10 cellular contexts compared by ENCODE assay signal in the genomic region with DNA sequence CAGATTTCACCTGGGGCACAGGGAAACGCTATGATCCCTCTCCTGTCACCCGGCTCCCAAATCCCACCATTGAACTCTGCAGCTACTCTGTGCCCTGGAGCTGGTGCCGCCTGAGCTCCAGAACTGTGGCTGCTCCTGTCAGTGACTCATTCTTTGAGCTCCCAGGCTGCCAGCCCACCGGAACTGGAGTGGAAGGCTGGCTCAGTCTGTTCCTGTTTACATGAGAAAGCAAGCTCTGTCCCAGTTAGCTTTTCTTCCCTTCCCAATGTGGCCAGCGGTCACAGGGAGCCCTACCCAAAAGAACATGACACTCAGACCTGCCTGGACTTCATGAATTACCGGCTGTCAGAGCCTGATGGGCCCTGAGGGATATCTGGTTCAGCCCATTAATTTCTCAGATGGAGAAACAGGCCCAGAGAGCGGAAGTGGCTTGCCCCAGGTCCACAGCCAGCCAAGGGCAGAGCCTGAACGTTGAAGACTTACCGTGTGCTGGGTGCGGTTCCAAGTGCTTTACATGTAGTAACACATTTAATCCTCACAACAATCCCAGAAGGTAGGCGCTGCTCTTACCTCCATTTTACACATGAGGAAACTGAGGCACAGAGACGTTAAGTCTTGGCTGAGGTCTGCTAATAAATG. TPM values are rescaled to one million over a fixed set of nuclear protein-coding genes. Genes with fewer than 3 reads are reported as not detected.
DNase-seq lines count a peak whose midpoint lies in the region; TF ChIP-seq lines count a peak whose summit lies in the region.
"Had no signal": no experiment of that assay in that cellular context is flagged by ENCODE, and none has a peak within 500 bp of the region (broad histone marks: within the 10 kb centered on the region; RNA-seq: fewer than 3 reads in every experiment).

No MANE protein-coding gene starts in this region.

- peaks cover 9% of the 10 kb centered on the region for H3K4me1 ChIP-seq in PC-9 (replicated peaks; ENCODE audit: insufficient read depth)

- H3K27me3 ChIP-seq in PC-9 (ENCODE audit: insufficient read depth, low read depth) (no peaks in the 10 kb centered on the region), neural cell (ENCODE audit: insufficient read depth, low read depth, low read length) (no peaks in the 10 kb centered on the region)

- no peaks in the 10 kb centered on the region for H3K9me3 Mint-ChIP-seq in Calu3 (ENCODE audit: low read depth, unreplicated experiment)
- H3K9me3 Mint-ChIP-seq: stimulated activated memory B cell treated with anti-CD40 and anti-IgM and Interleukin-4, amounts not matched to agents 10 μg/mL and 1 μg/mL and 100 μg/mL, for 72 hours had no signal

- H3F3A ChIP-seq in PC-9 (ENCODE audit: insufficient read depth, low read depth) (no peaks in the 10 kb centered on the region), neural cell (ENCODE audit: insufficient read depth, low read length, poor library complexity, severe bottlenecking) (no peaks in the 10 kb centered on the region)

- no peaks in the 10 kb centered on the region for H4K20me1 ChIP-seq in PC-9 (ENCODE audit: insufficient read depth)
- H4K20me1 ChIP-seq in neural cell (ENCODE audit: insufficient read depth): no peaks in the 10 kb centered on the region

- TF ChIP-seq CTCF in Calu3 (IDR thresholded peaks at IDR 0.05; ENCODE audit: unreplicated experiment) (no peak), PC-9 (conservative IDR thresholded peaks at IDR 0.05) (no peak), epithelial cell of esophagus (IDR thresholded peaks at IDR 0.05; ENCODE audit: insufficient read depth, low read depth, low read length, missing control alignments) (no peak), neural cell (IDR thresholded peaks at IDR 0.05; ENCODE audit: poor library complexity, severe bottlenecking) (no peak)

- BruUV-seq in Calu3 (replicated peaks; lab: Mats Ljungman, UMichigan): no TSS peak
- no TSS peak for BruUV-seq in PC-9 (replicated peaks; lab: Mats Ljungman, UMichigan)

- peaks cover 21% of the 10 kb centered on the region for H3K4me1 Mint-ChIP-seq in Calu3 (ENCODE audit: low read depth, unreplicated experiment)
- H3K4me1 Mint-ChIP-seq: stimulated activated memory B cell treated with anti-CD40 and anti-IgM and Interleukin-4, amounts not matched to agents 10 μg/mL and 1 μg/mL and 100 μg/mL, for 72 hours had no signal

- no peaks in the 10 kb centered on the region for H3K36me3 Mint-ChIP-seq in Calu3 (ENCODE audit: insufficient read depth, unreplicated experiment)
- H3K36me3 Mint-ChIP-seq: stimulated activated memory B cell treated with anti-CD40 and anti-IgM and Interleukin-4, amounts not matched to agents 10 μg/mL and 1 μg/mL and 100 μg/mL, for 72 hours had no signal

- TF ChIP-seq RAD21 in neural cell (conservative IDR thresholded peaks at IDR 0.05): no peak

- POLR2A ChIA-PET in PC-9 (lab: Charles Lee; ENCODE audit: unreplicated experiment): interaction anchor here (0.5 kb wide), 1 partner anchor 527 kb away, joined by 3 read pairs; no protein-coding TSS in a partner anchor

- TF ChIP-seq EP300 in neural cell (conservative IDR thresholded peaks at IDR 0.05; ENCODE audit: poor library complexity, severe bottlenecking): no peak

- H3K27me3 Mint-ChIP-seq in Calu3 (ENCODE audit: unreplicated experiment): no peaks in the 10 kb centered on the region

- no peaks in the 10 kb centered on the region for H3K36me3 ChIP-seq in PC-9 (ENCODE audit: low read depth)
- H3K36me3 ChIP-seq in neural cell (ENCODE audit: insufficient read depth, low read length): no peaks in the 10 kb centered on the region

- H2AFZ ChIP-seq in PC-9: peak overlapping the region; percentile 80
- no peak overlapping the region for H2AFZ ChIP-seq in neural cell (ENCODE audit: low read depth, low read length)

- no peaks in the 10 kb centered on the region for H3K9me2 ChIP-seq in PC-9 (ENCODE audit: insufficient read depth)
- H3K9me2 ChIP-seq in neural cell (ENCODE audit: insufficient read depth, low read length): no peaks in the 10 kb centered on the region

- H3K4me2 ChIP-seq in PC-9 (peak overlapping the region; percentile 38), neural cell (ENCODE audit: low read length) (no peak overlapping the region)

- H3K9me3 ChIP-seq in PC-9 (ENCODE audit: insufficient read depth, low read depth): no peaks in the 10 kb centered on the region
- no peaks in the 10 kb centered on the region for H3K9me3 ChIP-seq in neural cell (ENCODE audit: low read length)

- no peak overlapping the region for H3K4me3 Mint-ChIP-seq in Calu3 (ENCODE audit: low read depth, unreplicated experiment)
- H3K4me3 Mint-ChIP-seq: stimulated activated memory B cell treated with anti-CD40 and anti-IgM and Interleukin-4, amounts not matched to agents 10 μg/mL and 1 μg/mL and 100 μg/mL, for 72 hours had no signal

- H3K27ac ChIP-seq in PC-9: no peak overlapping the region
- peak overlapping the region; percentile 57 for H3K27ac ChIP-seq in neural cell (ENCODE audit: low read length)

- no peak overlapping the region for H3K27ac Mint-ChIP-seq in Calu3 (ENCODE audit: unreplicated experiment)
- H3K27ac Mint-ChIP-seq: stimulated activated memory B cell treated with anti-CD40 and anti-IgM and Interleukin-4, amounts not matched to agents 10 μg/mL and 1 μg/mL and 100 μg/mL, for 72 hours had no signal

- CTCF ChIA-PET in Calu3 (lab: Charles Lee): interaction anchor here (0.8 to 1.1 kb wide), 4 partner anchors 12 to 224 kb away, joined by 3 to 8 read pairs (median 4); no protein-coding TSS in a partner anchor
- CTCF ChIA-PET in PC-9 (lab: Charles Lee): interaction anchor here (0.8 kb wide), 1 partner anchor 22 kb away, joined by 5 read pairs; no protein-coding TSS in a partner anchor

- H3K79me2 ChIP-seq in PC-9 (ENCODE audit: low read depth) (no peaks in the 10 kb centered on the region), neural cell (replicated peaks; ENCODE audit: insufficient read depth, low read length) (no peaks in the 10 kb centered on the region)

- peak overlapping the region; percentile 6 for H3K9ac ChIP-seq in neural cell (ENCODE audit: low read length)

- intact Hi-C loops in Calu3 (cut with micrococcal nuclease; ENCODE audit: unreplicated experiment) (no loop called here), PC-9 (cut with micrococcal nuclease; ENCODE audit: unreplicated experiment) (no loop called here)

- DNase-seq in Calu3: peak; percentile 64
- DNase-seq in PC-9: peak; percentile 48 to 52
- peak; percentile 73 for DNase-seq in epithelial cell of esophagus (ENCODE audit: low read depth)
- no peak for DNase-seq in SIG-M5 (lab: John Stamatoyannopoulos, UW)
- no peak for DNase-seq in NCI-H510A treated with DMSO at 0.1 percent for 48 hours (lab: John Stamatoyannopoulos, UW)
- DNase-seq in cerebellar nuclear complex (lab: John Stamatoyannopoulos, UW): no peak
- DNase-seq in RPMI8226: no peak
- DNase-seq: activated effector memory CD4-positive, alpha-beta T cell treated with anti-CD3 and anti-CD28 coated beads, Interleukin-2, amount 50 U/mL, for 16 hours had no signal

- H3K4me3 ChIP-seq in PC-9 (no peak overlapping the region), epithelial cell of esophagus (ENCODE audit: low read length) (no peak overlapping the region), neural cell (ENCODE audit: low read length) (no peak overlapping the region)

TF ChIP-seq in neural cell, 6 proteins besides CTCF, POLR2A, EP300 and RAD21:
- TF ChIP-seq EZH2 (IDR thresholded peaks at IDR 0.05; ENCODE audit: borderline replicate concordance, insufficient read depth, low read length, poor library complexity, severe bottlenecking) (no peak), MXI1 (conservative IDR thresholded peaks at IDR 0.05; ENCODE audit: poor library complexity, severe bottlenecking) (no peak), SMC3 (conservative IDR thresholded peaks at IDR 0.05; ENCODE audit: poor library complexity) (no peak), TAF1 (IDR thresholded peaks at IDR 0.05; ENCODE audit: low read depth) (no peak), POLR2AphosphoS5 (IDR thresholded peaks at IDR 0.05) (no peak), REST (IDR thresholded peaks at IDR 0.05; ENCODE audit: borderline replicate concordance) (no peak)

RNA-seq across cellular contexts. Expression of gene IGSF22, which starts 23.8 kb away (rescaled TPM):
- not detected in 2 replicates for total RNA-seq in Calu3 (2022)
- 0.33 and 0.63 TPM in 2 replicates for total RNA-seq in PC-9 (2021)
- polyA plus RNA-seq in neural cell: 0.68 and 0.90 TPM in 2 replicates
- 0.24 and 0.35 TPM in 2 replicates for polyA minus RNA-seq in neural cell

RNA-seq across cellular contexts. Expression of gene PTPN5, which starts 41.8 kb away (rescaled TPM):
- total RNA-seq in Calu3 (2022): not detected in 2 replicates
- not detected in 2 replicates for total RNA-seq in PC-9 (2021)
- 122 and 151 TPM in 2 replicates for polyA plus RNA-seq in neural cell
- polyA minus RNA-seq in neural cell: 82.7 and 94.0 TPM in 2 replicates

RNA-seq across cellular contexts. Expression of gene TMEM86A, which starts 51.2 kb away (rescaled TPM):
- total RNA-seq in Calu3 (2022) (8.8 and 11.9 TPM in 2 replicates), PC-9 (2021) (1.4 and 2.1 TPM in 2 replicates)
- polyA plus RNA-seq in neural cell: 3.3 and 4.4 TPM in 2 replicates
- polyA minus RNA-seq in neural cell: 7.8 and 8.8 TPM in 2 replicates

Comparison
In these comparisons a context has a peak if more than half of its experiments do, and no peak if none do; other contexts are left out.
1. DNase-seq: peak in Calu3 (single experiment), PC-9 (2 of 2) and epithelial cell of esophagus (single experiment); none in SIG-M5 (single experiment), NCI-H510A treated with DMSO at 0.1 percent for 48 hours (single experiment), cerebellar nuclear complex (0 of 2) and RPMI8226 (single experiment).